Comparison of ENCODE assay signal across 1 cellular context in genomic region chr17:19286751-19287341, GRCh38.
A peak's percentile ranks its signal among the peaks of the same experiment; 100 is the strongest.
TF ChIP-seq lines count a peak whose summit lies in the region.

No MANE protein-coding gene starts in this region.

TF ChIP-seq in H1, 55 proteins besides CTCF, POLR2A, EP300 and RAD21:
- TF ChIP-seq TBP (IDR thresholded peaks at IDR 0.05; ENCODE audit: low read depth, low read length) (0 out of 2 replicates have a peak, but pooled peaks have one; percentile 12), JUN (IDR thresholded peaks at IDR 0.05; ENCODE audit: low read depth, low read length) (no peak)
